ENCODE assay signal across 24 cellular contexts in genomic region chr4:65190780-65191179, GRCh38.
DNase-seq lines count a peak whose midpoint lies in the region; ATAC-seq and TF ChIP-seq lines count a peak whose summit lies in the region.
"Had no signal": no experiment of that assay in that cellular context is flagged by ENCODE, and none has a peak within 500 bp of the region (broad histone marks: within the 10 kb centered on the region; RNA-seq: fewer than 3 reads in every experiment).

No MANE protein-coding gene starts in this region.

- H3K4me1 ChIP-seq in breast epithelium = no peaks in the 10 kb centered on the region
- H3K4me1 ChIP-seq in PC-3 (ENCODE audit: insufficient read depth, low read length) = peaks cover 5% of the 10 kb centered on the region
- no peaks in the 10 kb centered on the region for H3K4me1 ChIP-seq in foreskin keratinocyte
- H3K4me1 ChIP-seq: BE2C, BLaER1 had no signal

- in situ Hi-C loops in T47D (cut with HindIII; ENCODE audit: low pct_unique_long_range_greater_than_20kb, low sequenced_read_pairs) = no loop called here

- CTCF ChIA-PET in PC-3 (lab: Charles Lee) = no interaction called here

- H3K36me3 ChIP-seq in breast epithelium (no peaks in the 10 kb centered on the region), PC-3 (ENCODE audit: low read depth, low read length) (no peaks in the 10 kb centered on the region)
- H3K36me3 ChIP-seq: BE2C, BLaER1 had no signal

- H3K27ac ChIP-seq in breast epithelium (no peak overlapping the region), PC-3 (ENCODE audit: low read length) (no peak overlapping the region), foreskin keratinocyte (no peak overlapping the region)
- H3K27ac ChIP-seq: BLaER1 had no signal

- H3K9me2 ChIP-seq in PC-3 (replicated peaks; ENCODE audit: low read length) = no peaks in the 10 kb centered on the region

- no peak for TF ChIP-seq POLR2A in breast epithelium (IDR thresholded peaks at IDR 0.05)

- H3F3A ChIP-seq in PC-3 (ENCODE audit: low read length, unreplicated experiment) = no peaks in the 10 kb centered on the region

- peaks cover 0 to 3% of the 10 kb centered on the region in 2 donors for H3K9me3 ChIP-seq in breast epithelium
- no peaks in the 10 kb centered on the region for H3K9me3 ChIP-seq in PC-3 (ENCODE audit: low read length)
- H3K9me3 ChIP-seq: BE2C, BLaER1 had no signal

- no TSS peak for BruUV-seq in PC-3 (replicated peaks; lab: Mats Ljungman, UMichigan)

- POLR2A ChIA-PET in PC-3 (lab: Charles Lee; ENCODE audit: unreplicated experiment) = no interaction called here

- H3K9ac ChIP-seq in PC-3 (ENCODE audit: low read length) = no peak overlapping the region
- H3K9ac ChIP-seq: BLaER1 had no signal

- DNase-seq in T47D (ENCODE audit: low read depth in 1 of 2, low spot score in 1 of 2) (peak; percentile 5 to 83), breast epithelium (ENCODE audit: low spot score in 2 of 2) (no peak), LNCaP clone FGC (ENCODE audit: low read depth) (peak; percentile 71), PC-3 (peak; percentile 92), epithelial cell of esophagus (ENCODE audit: low read depth) (peak; percentile 9), foreskin keratinocyte (no peak)
- DNase-seq: 8988T; ACHN; BE2C; C1 segment of cervical spinal cord; CD4-positive, alpha-beta memory T cell; CD4-positive, CD25-positive, alpha-beta regulatory T cell; CD8-positive, alpha-beta memory T cell; COR-L47; DMS 273 treated with DMSO at 0.1 percent for 48 hours; DMS153; DMS53; DMS79; DND-41; EL; GF-D8 had no signal

- intact Hi-C loops in breast epithelium (cut with DNase I; ENCODE audit: low total_unique reads) (no loop called here), PC-3 (cut with micrococcal nuclease) (loop anchor here (1.0 to 5.0 kb wide), 2 partner anchors 120 to 192 kb away; no protein-coding TSS in a partner anchor)

- no peak overlapping the region for H2AFZ ChIP-seq in PC-3 (ENCODE audit: low read length)

- H3K27me3 ChIP-seq in breast epithelium = no peaks in the 10 kb centered on the region
- H3K27me3 ChIP-seq in PC-3 (ENCODE audit: low read length) = no peaks in the 10 kb centered on the region
- no peaks in the 10 kb centered on the region for H3K27me3 ChIP-seq in foreskin keratinocyte
- H3K27me3 ChIP-seq: BE2C, BLaER1 had no signal

- H4K20me1 ChIP-seq in PC-3 (ENCODE audit: low read length) = no peaks in the 10 kb centered on the region
- H4K20me1 ChIP-seq: BLaER1 had no signal

- TF ChIP-seq CTCF in breast epithelium (IDR thresholded peaks at IDR 0.05) (no peak), LNCaP clone FGC (IDR thresholded peaks at IDR 0.05; ENCODE audit: control insufficient read depth, extremely low read depth, insufficient read depth) (no peak), PC-3 (conservative IDR thresholded peaks at IDR 0.05; ENCODE audit: low read depth, low read length) (no peak), epithelial cell of esophagus (IDR thresholded peaks at IDR 0.05; ENCODE audit: insufficient read depth, low read depth, low read length, missing control alignments) (no peak), foreskin keratinocyte (conservative IDR thresholded peaks at IDR 0.05) (no peak)

- ATAC-seq in PC-3 = peak; percentile 93
- ATAC-seq in foreskin keratinocyte = no peak
- no peak for ATAC-seq in HG03045 (IDR thresholded peaks at IDR 0.05; ENCODE audit: unreplicated experiment)
- no peak for ATAC-seq in HG02981 (IDR thresholded peaks at IDR 0.05; ENCODE audit: unreplicated experiment)

- no peaks in the 10 kb centered on the region for H3K79me2 ChIP-seq in PC-3 (ENCODE audit: low read length)

- H3K4me2 ChIP-seq in PC-3 (ENCODE audit: low read length) = no peak overlapping the region
- H3K4me2 ChIP-seq: BLaER1 had no signal

- H3K4me3 ChIP-seq in breast epithelium = no peak overlapping the region
- H3K4me3 ChIP-seq in LNCaP clone FGC (ENCODE audit: low read depth, low read length) = no peak overlapping the region
- H3K4me3 ChIP-seq in PC-3 (ENCODE audit: low read length) = no peak overlapping the region
- no peak overlapping the region for H3K4me3 ChIP-seq in epithelial cell of esophagus (ENCODE audit: low read length)
- H3K4me3 ChIP-seq: BLaER1 had no signal

Comparison
In these comparisons a context has a peak if more than half of its experiments do, and no peak if none do; other contexts are left out.
1. DNase-seq: peak in T47D (2 of 2), LNCaP clone FGC (single experiment), PC-3 (single experiment) and epithelial cell of esophagus (single experiment); none in breast epithelium (0 of 2) and foreskin keratinocyte (0 of 2).